ENCODE assay signal across 8 cellular contexts in genomic region chr3:138950006-138950644, GRCh38. TPM values are rescaled to one million over a fixed set of nuclear protein-coding genes. Genes with fewer than 3 reads are reported as not detected.
A peak's percentile ranks its signal among the peaks of the same experiment; 100 is the strongest.
DNase-seq lines count a peak whose midpoint lies in the region; ATAC-seq lines count a peak whose summit lies in the region.

No MANE protein-coding gene starts in this region.

- peak; percentile 78 for DNase-seq in activated CD4-positive, alpha-beta T cell treated with anti-CD3 and anti-CD28 coated beads, Interleukin-2, amount 10 ng/mL, durations not matched to agents 24 days and 14 days
- no peak for DNase-seq in activated CD4-positive, alpha-beta T cell treated with anti-CD3 and anti-CD28 coated beads for 4 hours
- DNase-seq in iPS DF 6.9 (ENCODE audit: low read depth, low spot score): no peak
- DNase-seq in stimulated activated CD8-positive, alpha-beta memory T cell treated with anti-CD3 and anti-CD28 coated beads, Interleukin-4, amount 100 ng/mL, for 48 hours: peak; percentile 50
- no peak for DNase-seq in GF-D8 (lab: John Stamatoyannopoulos, UW)

- H3K27ac ChIP-seq in iPS DF 6.9 (ENCODE audit: low read length): no peak overlapping the region

- peaks cover 62% of the 10 kb centered on the region for H3K27me3 ChIP-seq in iPS DF 6.9 (ENCODE audit: control insufficient read depth, insufficient read depth, low read length)

- H3K4me3 Mint-ChIP-seq in activated CD4-positive, alpha-beta T cell treated with anti-CD3 and anti-CD28 coated beads, Interleukin-2, amount 10 ng/mL, durations not matched to agents 24 days and 14 days: peak overlapping the region; percentile 34
- H3K4me3 Mint-ChIP-seq in activated naive CD4-positive, alpha-beta T cell treated with anti-CD3 and anti-CD28 coated beads, Interleukin-2, amount 50 U/mL, for 24 hours: peak overlapping the region; percentile 51

- H3K4me1 Mint-ChIP-seq in activated CD4-positive, alpha-beta T cell treated with anti-CD3 and anti-CD28 coated beads, Interleukin-2, amount 10 ng/mL, durations not matched to agents 24 days and 14 days: peaks cover 11% of the 10 kb centered on the region
- peaks cover 20% of the 10 kb centered on the region for H3K4me1 Mint-ChIP-seq in activated naive CD4-positive, alpha-beta T cell treated with anti-CD3 and anti-CD28 coated beads, Interleukin-2, amount 50 U/mL, for 24 hours

- H3K36me3 Mint-ChIP-seq in activated CD4-positive, alpha-beta T cell treated with anti-CD3 and anti-CD28 coated beads, Interleukin-2, amount 10 ng/mL, durations not matched to agents 24 days and 14 days (ENCODE audit: low read depth): peaks cover 1% of the 10 kb centered on the region
- peaks cover under 1% of the 10 kb centered on the region for H3K36me3 Mint-ChIP-seq in activated naive CD4-positive, alpha-beta T cell treated with anti-CD3 and anti-CD28 coated beads, Interleukin-2, amount 50 U/mL, for 24 hours

- intact Hi-C loops in activated CD4-positive, alpha-beta T cell treated with anti-CD3 and anti-CD28 coated beads, Interleukin-2, amount 10 ng/mL, durations not matched to agents 24 days and 14 days (cut with micrococcal nuclease): no loop called here

- WGBS in iPS DF 6.9 (ENCODE audit: insufficient coverage, insufficient read length): no CpG with 5 or more reads among the region's 53 CpGs

- no peak overlapping the region for H3K27ac Mint-ChIP-seq in activated CD4-positive, alpha-beta T cell treated with anti-CD3 and anti-CD28 coated beads, Interleukin-2, amount 10 ng/mL, durations not matched to agents 24 days and 14 days
- no peak overlapping the region for H3K27ac Mint-ChIP-seq in activated naive CD4-positive, alpha-beta T cell treated with anti-CD3 and anti-CD28 coated beads, Interleukin-2, amount 50 U/mL, for 24 hours

- peaks cover 10% of the 10 kb centered on the region for H3K4me1 ChIP-seq in iPS DF 6.9 (ENCODE audit: control insufficient read depth, insufficient read depth, low read length)

- H3K27me3 Mint-ChIP-seq in activated CD4-positive, alpha-beta T cell treated with anti-CD3 and anti-CD28 coated beads, Interleukin-2, amount 10 ng/mL, durations not matched to agents 24 days and 14 days: peaks cover 71% of the 10 kb centered on the region
- peaks cover 46% of the 10 kb centered on the region for H3K27me3 Mint-ChIP-seq in activated naive CD4-positive, alpha-beta T cell treated with anti-CD3 and anti-CD28 coated beads, Interleukin-2, amount 50 U/mL, for 24 hours

- no peaks in the 10 kb centered on the region for H3K36me3 ChIP-seq in iPS DF 6.9 (ENCODE audit: control insufficient read depth, insufficient read depth, low read length)

- peaks cover 1% of the 10 kb centered on the region for H3K9me3 Mint-ChIP-seq in activated CD4-positive, alpha-beta T cell treated with anti-CD3 and anti-CD28 coated beads, Interleukin-2, amount 10 ng/mL, durations not matched to agents 24 days and 14 days
- no peaks in the 10 kb centered on the region for H3K9me3 Mint-ChIP-seq in activated naive CD4-positive, alpha-beta T cell treated with anti-CD3 and anti-CD28 coated beads, Interleukin-2, amount 50 U/mL, for 24 hours

- no peaks in the 10 kb centered on the region for H3K9me3 ChIP-seq in iPS DF 6.9 (ENCODE audit: control insufficient read depth, insufficient read depth, low read length)

- ATAC-seq in HG02870 (IDR thresholded peaks at IDR 0.05; ENCODE audit: unreplicated experiment): no peak
- no peak for ATAC-seq in GM19467 (IDR thresholded peaks at IDR 0.05; ENCODE audit: unreplicated experiment)

- peak overlapping the region; percentile 23; the same call in 1 of the 2 replicates for H3K4me3 ChIP-seq in iPS DF 6.9 (ENCODE audit: low read length)

RNA-seq across cellular contexts. Expression of gene FOXL2NB, which starts 3.1 kb away (rescaled TPM):
- total RNA-seq in activated CD4-positive, alpha-beta T cell treated with anti-CD3 and anti-CD28 coated beads, Interleukin-2, amount 10 ng/mL, durations not matched to agents 24 days and 14 days: not detected in 2 replicates

RNA-seq across cellular contexts. Expression of gene FOXL2, which starts 3.2 kb away (rescaled TPM):
- total RNA-seq in activated CD4-positive, alpha-beta T cell treated with anti-CD3 and anti-CD28 coated beads, Interleukin-2, amount 10 ng/mL, durations not matched to agents 24 days and 14 days: not detected in 2 replicates

RNA-seq across cellular contexts. Expression of gene PRR23A, which starts 55.9 kb away (rescaled TPM):
- not detected in 2 replicates for total RNA-seq in activated CD4-positive, alpha-beta T cell treated with anti-CD3 and anti-CD28 coated beads, Interleukin-2, amount 10 ng/mL, durations not matched to agents 24 days and 14 days

Comparison
In these comparisons a context has a peak if more than half of its experiments do, and no peak if none do; other contexts are left out.
1. DNase-seq: peak in activated CD4-positive, alpha-beta T cell treated with anti-CD3 and anti-CD28 coated beads, Interleukin-2, amount 10 ng/mL, durations not matched to agents 24 days and 14 days (single experiment) and stimulated activated CD8-positive, alpha-beta memory T cell treated with anti-CD3 and anti-CD28 coated beads, Interleukin-4, amount 100 ng/mL, for 48 hours (single experiment); none in activated CD4-positive, alpha-beta T cell treated with anti-CD3 and anti-CD28 coated beads for 4 hours (0 of 2), iPS DF 6.9 (single experiment) and GF-D8 (single experiment).